30 cellular contexts compared by ENCODE assay signal in the genomic region with DNA sequence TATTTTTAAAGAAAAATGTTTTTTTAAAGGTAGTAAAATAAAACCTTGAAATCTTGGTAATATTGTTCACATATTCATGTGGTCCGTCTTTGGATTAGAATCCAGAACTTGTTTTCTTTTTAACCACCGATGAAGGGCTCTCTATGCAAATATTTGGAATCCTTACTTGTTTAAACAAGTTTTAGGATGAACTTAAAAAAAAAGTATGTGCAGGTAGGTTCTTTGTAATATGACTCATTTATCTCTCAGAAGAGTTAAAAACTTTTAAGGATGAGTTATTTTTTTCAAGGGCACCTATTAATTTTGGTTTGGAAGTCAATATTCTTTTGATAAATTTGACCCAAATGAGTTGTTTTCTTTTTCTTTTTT. TPM values are rescaled to one million over a fixed set of nuclear protein-coding genes. Genes with fewer than 3 reads are reported as not detected.
DNase-seq lines count a peak whose midpoint lies in the region; ATAC-seq and TF ChIP-seq lines count a peak whose summit lies in the region.
"Had no signal": no experiment of that assay in that cellular context is flagged by ENCODE, and none has a peak within 500 bp of the region (broad histone marks: within the 10 kb centered on the region; RNA-seq: fewer than 3 reads in every experiment).

No MANE protein-coding gene starts in this region.

- no peak overlapping the region for H3K27ac Mint-ChIP-seq in WTC11
- no peak overlapping the region for H3K27ac Mint-ChIP-seq in activated T-cell treated with anti-CD3 and anti-CD28 coated beads, Interleukin-2, amount 50 U/mL, for 72 hours
- H3K27ac Mint-ChIP-seq: activated CD4-positive, alpha-beta memory T cell treated with anti-CD3 and anti-CD28 coated beads for 36 hours; activated T-helper 1 cell treated with anti-CD3 and anti-CD28 coated beads, Interleukin-12 subunit alpha, Interleukin-12 subunit beta, Interleukin-2, Interleukin-4 antibody, amounts not matched to agents 30 ng/mL and 10 ng/mL and 1 ng/mL, durations not matched to agents 14 hours and 24 hours and 36 hours; CD4-positive, alpha-beta memory T cell; HFFc6; IgD-negative memory B cell had no signal

- peaks cover 62% of the 10 kb centered on the region for H3K27me3 ChIP-seq in left ventricle myocardium inferior (ENCODE audit: low read depth)
- H3K27me3 ChIP-seq: body of pancreas, ovary had no signal

- no peaks in the 10 kb centered on the region for H3K9me3 Mint-ChIP-seq in WTC11
- no peaks in the 10 kb centered on the region for H3K9me3 Mint-ChIP-seq in activated T-cell treated with anti-CD3 and anti-CD28 coated beads, Interleukin-2, amount 50 U/mL, for 72 hours
- H3K9me3 Mint-ChIP-seq: activated CD4-positive, alpha-beta memory T cell treated with anti-CD3 and anti-CD28 coated beads for 36 hours; activated T-helper 1 cell treated with anti-CD3 and anti-CD28 coated beads, Interleukin-12 subunit alpha, Interleukin-12 subunit beta, Interleukin-2, Interleukin-4 antibody, amounts not matched to agents 30 ng/mL and 10 ng/mL and 1 ng/mL, durations not matched to agents 14 hours and 24 hours and 36 hours; HFFc6; IgD-negative memory B cell; neural crest cell had no signal

- H3K36me3 ChIP-seq in left ventricle myocardium inferior = no peaks in the 10 kb centered on the region
- H3K36me3 ChIP-seq: heart right ventricle, ovary had no signal

- H3K27ac ChIP-seq in left ventricle myocardium inferior (replicated peaks) = peak overlapping the region; percentile 4
- H3K27ac ChIP-seq: ovary, PC-9 had no signal

- H3K4me3 ChIP-seq in left ventricle myocardium inferior = no peak overlapping the region
- H3K4me3 ChIP-seq: body of pancreas, heart right ventricle, ovary, PC-9 had no signal

- intact Hi-C loops in left ventricle myocardium inferior (cut with micrococcal nuclease) = no loop called here
- intact Hi-C loops in Right ventricle myocardium inferior (cut with DNase I) = no loop called here

- no peaks in the 10 kb centered on the region for H3K27me3 Mint-ChIP-seq in WTC11 (ENCODE audit: low read depth)
- H3K27me3 Mint-ChIP-seq in activated T-cell treated with anti-CD3 and anti-CD28 coated beads, Interleukin-2, amount 50 U/mL, for 72 hours (ENCODE audit: low read depth) = peaks cover 42% of the 10 kb centered on the region

- 0 out of 2 replicates have a peak, but pooled peaks cover 3% of the 10 kb centered on the region for H3K36me3 Mint-ChIP-seq in WTC11
- H3K36me3 Mint-ChIP-seq in activated T-cell treated with anti-CD3 and anti-CD28 coated beads, Interleukin-2, amount 50 U/mL, for 72 hours (ENCODE audit: insufficient read depth in 2 of 2) = no peaks in the 10 kb centered on the region
- H3K36me3 Mint-ChIP-seq: activated CD4-positive, alpha-beta memory T cell treated with anti-CD3 and anti-CD28 coated beads for 36 hours; CD4-positive, alpha-beta memory T cell; IgD-negative memory B cell had no signal

- no peak for TF ChIP-seq CTCF in left ventricle myocardium inferior (IDR thresholded peaks at IDR 0.05; ENCODE audit: borderline replicate concordance)
- TF ChIP-seq CTCF in WTC11 (IDR thresholded peaks at IDR 0.05) = no peak

- ATAC-seq in Right ventricle myocardium inferior = no peak
- no peak for ATAC-seq in WTC11
- peak; percentile 24 for ATAC-seq in left lobe of liver
- no peak for ATAC-seq in activated T-cell treated with anti-CD3 and anti-CD28 coated beads, Interleukin-2, amount 50 U/mL, for 72 hours (replicated peaks in 1 of 2)
- ATAC-seq: activated CD4-positive, CD25-positive, alpha-beta regulatory T cell treated with anti-CD3 and anti-CD28 coated beads, Interleukin-2, amount 50 U/mL, for 24 hours; body of pancreas; heart right ventricle had no signal

- peaks cover 42% of the 10 kb centered on the region for H3K4me1 Mint-ChIP-seq in WTC11
- no peaks in the 10 kb centered on the region for H3K4me1 Mint-ChIP-seq in activated T-cell treated with anti-CD3 and anti-CD28 coated beads, Interleukin-2, amount 50 U/mL, for 72 hours (ENCODE audit: low read depth)
- H3K4me1 Mint-ChIP-seq: CD4-positive, alpha-beta memory T cell; IgD-negative memory B cell; neural crest cell had no signal

- H3K9me3 ChIP-seq in left ventricle myocardium inferior (replicated peaks) = no peaks in the 10 kb centered on the region
- H3K9me3 ChIP-seq: body of pancreas, heart right ventricle, ovary had no signal

- POLR2A ChIA-PET in WTC11 (lab: Charles Lee) = no interaction called here

- CTCF ChIA-PET in WTC11 (lab: Charles Lee) = no interaction called here

- no peak overlapping the region for H3K4me3 Mint-ChIP-seq in WTC11
- H3K4me3 Mint-ChIP-seq in activated T-cell treated with anti-CD3 and anti-CD28 coated beads, Interleukin-2, amount 50 U/mL, for 72 hours = no peak overlapping the region
- H3K4me3 Mint-ChIP-seq: activated CD4-positive, alpha-beta memory T cell treated with anti-CD3 and anti-CD28 coated beads for 36 hours; activated T-helper 1 cell treated with anti-CD3 and anti-CD28 coated beads, Interleukin-12 subunit alpha, Interleukin-12 subunit beta, Interleukin-2, Interleukin-4 antibody, amounts not matched to agents 30 ng/mL and 10 ng/mL and 1 ng/mL, durations not matched to agents 14 hours and 24 hours and 36 hours; CD4-positive, alpha-beta memory T cell; HFFc6; IgD-negative memory B cell; neural crest cell had no signal

- peaks cover 48% of the 10 kb centered on the region for H3K4me1 ChIP-seq in left ventricle myocardium inferior

- DNase-seq in left ventricle myocardium inferior (no peak), Right ventricle myocardium inferior (ENCODE audit: missing footprints) (no peak), WTC11 (ENCODE audit: low spot score) (no peak), left lobe of liver (ENCODE audit: low spot score) (no peak), retina (no peak)
- no peak for DNase-seq in activated T-cell treated with anti-CD3 and anti-CD28 coated beads, Interleukin-2, amount 50 U/mL, for 72 hours
- no peak for DNase-seq in stimulated activated naive CD4-positive, alpha-beta T cell treated with Interleukin-2 at 50 U/mL for 16 hours (lab: John Stamatoyannopoulos, UW)
- no peak for DNase-seq in activated CD4-positive, alpha-beta T cell treated with anti-CD3 and anti-CD28 coated beads for 4 hours
- DNase-seq: activated CD4-positive, alpha-beta memory T cell treated with anti-CD3 and anti-CD28 coated beads for 36 hours; activated naive CD4-positive, alpha-beta T cell treated with anti-CD3 and anti-CD28 coated beads, Interleukin-2, amount 50 U/mL, for 16 hours; body of pancreas; CD4-positive, alpha-beta memory T cell; cerebellar nuclear complex; dermis blood vessel endothelial cell; heart right ventricle; HFFc6; mesenchymal stem cell; NCI-H1092; NCI-H187 treated with DMSO at 0.1 percent for 48 hours; NCI-H446; NK-92 treated with Interleukin-12 subunit alpha and Interleukin-12 subunit beta, amount 100 ng/mL, for 24 hours; ovary; PC-9; SHP77; stimulated activated naive CD4-positive, alpha-beta T cell; T-helper 2 cell had no signal

TF ChIP-seq in WTC11, 78 proteins besides CTCF, POLR2A, EP300 and RAD21:
- TF ChIP-seq, protein P1, sequence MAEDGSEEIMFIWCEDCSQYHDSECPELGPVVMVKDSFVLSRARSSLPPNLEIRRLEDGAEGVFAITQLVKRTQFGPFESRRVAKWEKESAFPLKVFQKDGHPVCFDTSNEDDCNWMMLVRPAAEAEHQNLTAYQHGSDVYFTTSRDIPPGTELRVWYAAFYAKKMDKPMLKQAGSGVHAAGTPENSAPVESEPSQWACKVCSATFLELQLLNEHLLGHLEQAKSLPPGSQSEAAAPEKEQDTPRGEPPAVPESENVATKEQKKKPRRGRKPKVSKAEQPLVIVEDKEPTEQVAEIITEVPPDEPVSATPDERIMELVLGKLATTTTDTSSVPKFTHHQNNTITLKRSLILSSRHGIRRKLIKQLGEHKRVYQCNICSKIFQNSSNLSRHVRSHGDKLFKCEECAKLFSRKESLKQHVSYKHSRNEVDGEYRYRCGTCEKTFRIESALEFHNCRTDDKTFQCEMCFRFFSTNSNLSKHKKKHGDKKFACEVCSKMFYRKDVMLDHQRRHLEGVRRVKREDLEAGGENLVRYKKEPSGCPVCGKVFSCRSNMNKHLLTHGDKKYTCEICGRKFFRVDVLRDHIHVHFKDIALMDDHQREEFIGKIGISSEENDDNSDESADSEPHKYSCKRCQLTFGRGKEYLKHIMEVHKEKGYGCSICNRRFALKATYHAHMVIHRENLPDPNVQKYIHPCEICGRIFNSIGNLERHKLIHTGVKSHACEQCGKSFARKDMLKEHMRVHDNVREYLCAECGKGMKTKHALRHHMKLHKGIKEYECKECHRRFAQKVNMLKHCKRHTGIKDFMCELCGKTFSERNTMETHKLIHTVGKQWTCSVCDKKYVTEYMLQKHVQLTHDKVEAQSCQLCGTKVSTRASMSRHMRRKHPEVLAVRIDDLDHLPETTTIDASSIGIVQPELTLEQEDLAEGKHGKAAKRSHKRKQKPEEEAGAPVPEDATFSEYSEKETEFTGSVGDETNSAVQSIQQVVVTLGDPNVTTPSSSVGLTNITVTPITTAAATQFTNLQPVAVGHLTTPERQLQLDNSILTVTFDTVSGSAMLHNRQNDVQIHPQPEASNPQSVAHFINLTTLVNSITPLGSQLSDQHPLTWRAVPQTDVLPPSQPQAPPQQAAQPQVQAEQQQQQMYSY (CRISPR knock-in tag; IDR thresholded peaks at IDR 0.05) = 0 out of 2 replicates have a peak, but pooled peaks have one; percentile 6
- 0 out of 2 replicates have a peak, but pooled peaks have one; percentile 18 for TF ChIP-seq GABPB1 (CRISPR knock-in tag; IDR thresholded peaks at IDR 0.05)
- TF ChIP-seq ZNF121 (CRISPR knock-in tag; IDR thresholded peaks at IDR 0.05) = no peak

RNA-seq across cellular contexts. Expression of a gene that starts 8.9 kb away (rescaled TPM):
- 322 TPM for total RNA-seq in left ventricle myocardium inferior
- 305 TPM for total RNA-seq in Right ventricle myocardium inferior
- total RNA-seq in WTC11 (2021) = 74.5 to 77.0 TPM (median 76.1 TPM) in 3 replicates
- total RNA-seq in left lobe of liver = 67.5 TPM
- total RNA-seq in activated T-cell treated with anti-CD3 and anti-CD28 coated beads, Interleukin-2, amount 50 U/mL, for 72 hours = under 1 TPM; 0.32 to 0.48 TPM
- total RNA-seq: activated T-helper 1 cell treated with anti-CD3 and anti-CD28 coated beads, Interleukin-12 subunit alpha, Interleukin-12 subunit beta, Interleukin-2, Interleukin-4 antibody, amounts not matched to agents 30 ng/mL and 10 ng/mL and 1 ng/mL, durations not matched to agents 14 hours and 24 hours and 36 hours; CD4-positive, alpha-beta memory T cell had no signal

RNA-seq across cellular contexts. Expression of a gene that starts 39.6 kb away (rescaled TPM):
- total RNA-seq in left ventricle myocardium inferior (13.8 TPM), Right ventricle myocardium inferior (16.2 TPM), WTC11 (2021) (17.6 to 24.0 TPM (median 21.4 TPM) in 3 replicates), left lobe of liver (7.6 TPM)
- 10 to 100 TPM; 23.8 to 26.9 TPM for total RNA-seq in activated T-cell treated with anti-CD3 and anti-CD28 coated beads, Interleukin-2, amount 50 U/mL, for 72 hours

Comparison
In these comparisons a context has a peak if more than half of its experiments do, and no peak if none do; other contexts are left out.
1. RNA of a gene that starts 8.9 kb away (total RNA-seq): 322 TPM in left ventricle myocardium inferior (single experiment), 305 TPM in Right ventricle myocardium inferior (single experiment), 74.5 to 77.0 TPM in WTC11 and 67.5 TPM in left lobe of liver (single experiment); 0.32 to 0.48 TPM in activated T-cell treated with anti-CD3 and anti-CD28 coated beads, Interleukin-2, amount 50 U/mL, for 72 hours; every median in the first group is over 10 times any median in the second.